Comparison of ENCODE assay signal across 22 cellular contexts in genomic region chr10:32409741-32410140, GRCh38.
"Had no signal": no experiment of that assay in that cellular context is flagged by ENCODE, and none has a peak within 500 bp of the region (broad histone marks: within the 10 kb centered on the region; RNA-seq: fewer than 3 reads in every experiment).

No MANE protein-coding gene starts in this region.

- ATAC-seq: gastrocnemius medialis; left cardiac atrium; left ventricle myocardium superior; naive thymus-derived CD8-positive, alpha-beta T cell had no signal

- H3K4me3 ChIP-seq: dorsolateral prefrontal cortex, esophagus muscularis mucosa, gastrocnemius medialis, heart right ventricle, lung, sigmoid colon, skin epidermis, stomach, thoracic aorta, transverse colon had no signal

- H3K4me1 Mint-ChIP-seq: neural crest cell had no signal

- H3K4me3 Mint-ChIP-seq: naive thymus-derived CD8-positive, alpha-beta T cell; neural crest cell had no signal

- H3K27me3 Mint-ChIP-seq: naive thymus-derived CD8-positive, alpha-beta T cell had no signal

- H3K27me3 ChIP-seq: dorsolateral prefrontal cortex, esophagus muscularis mucosa, gastrocnemius medialis, heart right ventricle, sigmoid colon, stomach, transverse colon had no signal

- H3K9me3 ChIP-seq: esophagus muscularis mucosa, gastrocnemius medialis, heart right ventricle, sigmoid colon, stomach, thoracic aorta, transverse colon had no signal

- H3K9me3 Mint-ChIP-seq: neural crest cell had no signal

- DNase-seq: cortex of kidney; dorsolateral prefrontal cortex; effector CD8-positive, alpha-beta T cell; gastrocnemius medialis; heart right ventricle; left cardiac atrium; left ventricle myocardium superior; mesendoderm; naive thymus-derived CD8-positive, alpha-beta T cell; posterior cingulate gyrus; sigmoid colon; stimulated activated CD4-positive, alpha-beta T cell treated with anti-CD3 and anti-CD28 coated beads, Interleukin-12 subunit alpha, Interleukin-12 subunit beta, amount 100 ng/mL, for 4 hours; stimulated activated naive CD4-positive, alpha-beta T cell; stomach; substantia nigra; transverse colon had no signal

- H3K27ac Mint-ChIP-seq: naive thymus-derived CD8-positive, alpha-beta T cell had no signal

- FAIRE-seq: keratinocyte had no signal

- H3K27ac ChIP-seq: dorsolateral prefrontal cortex, esophagus muscularis mucosa, gastrocnemius medialis, sigmoid colon, skin epidermis, stomach, thoracic aorta, transverse colon had no signal

- H3K36me3 ChIP-seq: esophagus muscularis mucosa, gastrocnemius medialis, heart right ventricle, sigmoid colon, stomach, thoracic aorta, transverse colon had no signal
